Comparison of ENCODE assay signal across 8 cellular contexts in genomic region chr1:45302505-45303331, GRCh38. TPM values are rescaled to one million over a fixed set of nuclear protein-coding genes. Genes with fewer than 3 reads are reported as not detected.
DNase-seq lines count a peak whose midpoint lies in the region; ATAC-seq, FAIRE-seq and TF ChIP-seq lines count a peak whose summit lies in the region.
"Had no signal": no experiment of that assay in that cellular context is flagged by ENCODE, and none has a peak within 500 bp of the region (broad histone marks: within the 10 kb centered on the region; RNA-seq: fewer than 3 reads in every experiment).

No MANE protein-coding gene starts in this region.

- H3K4me3 ChIP-seq in HUES64 (ENCODE audit: low read length), result peak overlapping the region; percentile 75
- H3K4me3 ChIP-seq in keratinocyte (ENCODE audit: control insufficient read depth in 2 of 3, extremely low read depth in 1 of 3, insufficient read depth in 2 of 3, low read depth in 1 of 3, low read length in 3 of 3), result peak overlapping the region; percentile 59 to 75 (median 61)
- peak overlapping the region; percentile 63 to 71 (median 71) for H3K4me3 ChIP-seq in subcutaneous abdominal adipose tissue (ENCODE audit: low read depth in 1 of 5, low read length in 5 of 5)

- no peak for DNase-seq in activated naive CD8-positive, alpha-beta T cell treated with anti-CD3 and anti-CD28 coated beads, Interleukin-2, amount 10 ng/mL, durations not matched to agents 7 days and 5 days
- DNase-seq in keratinocyte (ENCODE audit: low read depth, low spot score) (no peak), GM13977 (ENCODE audit: low spot score) (no peak), midbrain (lab: John Stamatoyannopoulos, UW) (no peak)

- peaks cover 43% of the 10 kb centered on the region for H3K4me1 ChIP-seq in HUES64 (ENCODE audit: insufficient read depth, low read length)
- peaks cover 13% of the 10 kb centered on the region for H3K4me1 ChIP-seq in keratinocyte (ENCODE audit: control insufficient read depth, extremely low read depth, insufficient read depth, low read length)
- H3K4me1 ChIP-seq in subcutaneous abdominal adipose tissue (ENCODE audit: control insufficient read depth in 5 of 5, insufficient read depth in 5 of 5, low read length in 5 of 5), result peaks cover 0 to 18% (median 12%) of the 10 kb centered on the region in 5 donors

- POLR2A ChIA-PET in activated naive CD8-positive, alpha-beta T cell treated with anti-CD3 and anti-CD28 coated beads, Interleukin-2, amount 10 ng/mL, durations not matched to agents 7 days and 5 days (lab: Charles Lee), result interaction anchor here (0.6 to 5.5 kb wide), 25 partner anchors 18 to 581 kb away, joined by 3 to 84 read pairs (median 5); partner anchors contain the start of genes CCDC163, EIF2B3, HECTD3 and HPDL

- 69% methylated on average over 25 of the region's 25 CpGs for whole genome bisulfite sequencing in HUES64

- H2AFZ ChIP-seq in keratinocyte (ENCODE audit: control insufficient read depth, low read length), result peak overlapping the region; percentile 58

- H3K9me3 ChIP-seq in HUES64 (ENCODE audit: insufficient read depth, low read depth, low read length) (no peaks in the 10 kb centered on the region), keratinocyte (ENCODE audit: control insufficient read depth, low read depth, low read length) (no peaks in the 10 kb centered on the region), subcutaneous abdominal adipose tissue (ENCODE audit: control insufficient read depth in 5 of 5, low read length in 5 of 5) (no peaks in the 10 kb centered on the region)

- in situ Hi-C loops in GM13977 (cut with MboI; ENCODE audit: low pct_unique_long_range_greater_than_20kb, low sequenced_read_pairs, unreplicated experiment), result loop anchor here (5.0 to 25.0 kb wide), 3 partner anchors 62 to 465 kb away; partner anchors contain the start of gene PTCH2

- H3K4me1 Mint-ChIP-seq in activated naive CD8-positive, alpha-beta T cell treated with anti-CD3 and anti-CD28 coated beads, Interleukin-2, amount 10 ng/mL, durations not matched to agents 7 days and 5 days, result peaks cover 28% of the 10 kb centered on the region

- H3K4me2 ChIP-seq in keratinocyte (ENCODE audit: control insufficient read depth, extremely low read depth, insufficient read depth, low read depth, low read length), result peak overlapping the region; percentile 76

- H3K27me3 ChIP-seq in HUES64 (ENCODE audit: insufficient read depth, low read length) (no peaks in the 10 kb centered on the region), keratinocyte (ENCODE audit: control insufficient read depth, extremely low read depth, insufficient read depth, low read length) (no peaks in the 10 kb centered on the region), subcutaneous abdominal adipose tissue (ENCODE audit: control insufficient read depth in 5 of 5, insufficient read depth in 4 of 5, low read length in 5 of 5) (no peaks in the 10 kb centered on the region)

- no peak for TF ChIP-seq CTCF in keratinocyte (optimal IDR thresholded peaks at IDR 0.05 in 1 of 3, IDR thresholded peaks at IDR 0.05 in 1 of 3, conservative IDR thresholded peaks at IDR 0.05 in 1 of 3; ENCODE audit: extremely low read depth in 1 of 3, insufficient read depth in 2 of 3, low read length in 3 of 3)
- TF ChIP-seq CTCF in GM13977 (IDR thresholded peaks at IDR 0.05; ENCODE audit: extremely low read depth, insufficient read depth, missing control alignments), result no peak

- H3K9me3 Mint-ChIP-seq in activated naive CD8-positive, alpha-beta T cell treated with anti-CD3 and anti-CD28 coated beads, Interleukin-2, amount 10 ng/mL, durations not matched to agents 7 days and 5 days, result no peaks in the 10 kb centered on the region

- H3K27me3 Mint-ChIP-seq in activated naive CD8-positive, alpha-beta T cell treated with anti-CD3 and anti-CD28 coated beads, Interleukin-2, amount 10 ng/mL, durations not matched to agents 7 days and 5 days, result no peaks in the 10 kb centered on the region

- H4K20me1 ChIP-seq in keratinocyte (ENCODE audit: control insufficient read depth, extremely low read depth, insufficient read depth, low read length), result no peaks in the 10 kb centered on the region

- ATAC-seq in activated naive CD8-positive, alpha-beta T cell treated with anti-CD3 and anti-CD28 coated beads, Interleukin-2, amount 10 ng/mL, durations not matched to agents 7 days and 5 days (ENCODE audit: low read depth), result no peak
- no peak for ATAC-seq in GM18907 (IDR thresholded peaks at IDR 0.05; ENCODE audit: unreplicated experiment)

- FAIRE-seq in keratinocyte (lab: Jason Lieb, UNC), result no peak
- FAIRE-seq: colon had no signal

- H3K36me3 ChIP-seq in HUES64 (ENCODE audit: insufficient read depth, low read length), result no peaks in the 10 kb centered on the region
- no peaks in the 10 kb centered on the region for H3K36me3 ChIP-seq in keratinocyte (ENCODE audit: control insufficient read depth in 2 of 2, extremely low read depth in 1 of 2, insufficient read depth in 2 of 2, low read length in 2 of 2)
- H3K36me3 ChIP-seq in subcutaneous abdominal adipose tissue (ENCODE audit: control insufficient read depth in 5 of 5, insufficient read depth in 5 of 5, low read length in 5 of 5), result no peaks in the 10 kb centered on the region

- no peaks in the 10 kb centered on the region for H3K9me1 ChIP-seq in keratinocyte (ENCODE audit: control insufficient read depth, extremely low read depth, insufficient read depth, low read length)

- peak overlapping the region; percentile 79 for H3K27ac ChIP-seq in HUES64 (ENCODE audit: low read depth, low read length)
- peak overlapping the region; percentile 59 for H3K27ac ChIP-seq in keratinocyte (ENCODE audit: control insufficient read depth, insufficient read depth, low read length)
- peak overlapping the region; percentile 67 for H3K27ac ChIP-seq in subcutaneous abdominal adipose tissue (ENCODE audit: low read depth, low read length)

- H3K27ac Mint-ChIP-seq in activated naive CD8-positive, alpha-beta T cell treated with anti-CD3 and anti-CD28 coated beads, Interleukin-2, amount 10 ng/mL, durations not matched to agents 7 days and 5 days, result peak overlapping the region; percentile 96

- dilution Hi-C loops in keratinocyte (cut with MboI; ENCODE audit: extremely low pct_ligation_motif_present, low sequenced_read_pairs), result no loop called here

- peak overlapping the region; percentile 90 for H3K4me3 Mint-ChIP-seq in activated naive CD8-positive, alpha-beta T cell treated with anti-CD3 and anti-CD28 coated beads, Interleukin-2, amount 10 ng/mL, durations not matched to agents 7 days and 5 days

- H3K79me2 ChIP-seq in keratinocyte (ENCODE audit: control insufficient read depth, insufficient read depth, low read length), result no peaks in the 10 kb centered on the region

- H3K36me3 Mint-ChIP-seq in activated naive CD8-positive, alpha-beta T cell treated with anti-CD3 and anti-CD28 coated beads, Interleukin-2, amount 10 ng/mL, durations not matched to agents 7 days and 5 days, result no peaks in the 10 kb centered on the region

- peak overlapping the region; percentile 78 for H3K9ac ChIP-seq in HUES64 (ENCODE audit: low read depth, low read length)
- peak overlapping the region; percentile 76 for H3K9ac ChIP-seq in keratinocyte (ENCODE audit: control insufficient read depth, extremely low read depth, insufficient read depth, low read length)
- peak overlapping the region in 4 of 5 donors; percentile 59 to 81 (median 74) for H3K9ac ChIP-seq in subcutaneous abdominal adipose tissue (ENCODE audit: low read length in 5 of 5)

RNA-seq across cellular contexts. Expression of gene HPDL, which starts 24.0 kb away (rescaled TPM):
- polyA plus RNA-seq in HUES64 (2013, experiment 1 of 2), result 3.2 TPM
- 3.9 TPM for polyA plus RNA-seq in HUES64 (2013, experiment 2 of 2)
- 10 to 100 TPM in 1 of 2 experiments, 1 to 10 TPM in 1; 8.4 to 10.3 TPM for total RNA-seq in activated naive CD8-positive, alpha-beta T cell treated with anti-CD3 and anti-CD28 coated beads, Interleukin-2, amount 10 ng/mL, durations not matched to agents 7 days and 5 days
- 0.14 to 0.42 TPM (median 0.18 TPM) in 3 replicates for polyA plus RNA-seq in keratinocyte
- polyA plus RNA-seq in keratinocyte (2011; ENCODE audit: low read depth), result not detected
- 0.04 and 0.13 TPM in 2 replicates for polyA plus RNA-seq in keratinocyte (2011; cell fraction: cytosol; rRNA removed)
- 0.18 and 0.35 TPM in 2 replicates for polyA plus RNA-seq in keratinocyte (2011; cell fraction: nucleus; rRNA removed)
- polyA plus RNA-seq in keratinocyte (2012; ENCODE audit: low replicate concordance), result 0.34 and 0.54 TPM in 2 replicates
- polyA minus RNA-seq in keratinocyte, result 0.13 TPM in 1 of 3 replicates, not detected in the others
- 1.2 TPM for polyA minus RNA-seq in keratinocyte (2011; cell fraction: cytosol; rRNA and poly(A)+ RNA removed)
- 0.42 TPM in 1 of 2 replicates, not detected in the other for polyA minus RNA-seq in keratinocyte (2011; cell fraction: nucleus; rRNA and poly(A)+ RNA removed)

RNA-seq across cellular contexts. Expression of gene TOE1, which starts 37.3 kb away (rescaled TPM):
- polyA plus RNA-seq in HUES64 (2013, experiment 1 of 2), result 20.9 TPM
- polyA plus RNA-seq in HUES64 (2013, experiment 2 of 2), result 17.2 TPM
- 10 to 100 TPM; 20.4 to 22.2 TPM for total RNA-seq in activated naive CD8-positive, alpha-beta T cell treated with anti-CD3 and anti-CD28 coated beads, Interleukin-2, amount 10 ng/mL, durations not matched to agents 7 days and 5 days
- 10.8 to 17.9 TPM (median 12.1 TPM) in 3 replicates for polyA plus RNA-seq in keratinocyte
- 1.2 TPM for polyA plus RNA-seq in keratinocyte (2011; ENCODE audit: low read depth)
- 9.5 and 10.3 TPM in 2 replicates for polyA plus RNA-seq in keratinocyte (2011; cell fraction: cytosol; rRNA removed)
- polyA plus RNA-seq in keratinocyte (2011; cell fraction: nucleus; rRNA removed), result 16.1 and 18.8 TPM in 2 replicates
- polyA plus RNA-seq in keratinocyte (2012; ENCODE audit: low replicate concordance), result 4.2 and 9.4 TPM in 2 replicates
- 7.1 to 15.4 TPM (median 12.6 TPM) in 3 replicates for polyA minus RNA-seq in keratinocyte
- 20.5 TPM for polyA minus RNA-seq in keratinocyte (2011; cell fraction: cytosol; rRNA and poly(A)+ RNA removed)
- polyA minus RNA-seq in keratinocyte (2011; cell fraction: nucleus; rRNA and poly(A)+ RNA removed), result 9.7 and 14.0 TPM in 2 replicates

RNA-seq across cellular contexts. Expression of gene MUTYH, which starts 37.5 kb away (rescaled TPM):
- 29.5 TPM for polyA plus RNA-seq in HUES64 (2013, experiment 1 of 2)
- 34.4 TPM for polyA plus RNA-seq in HUES64 (2013, experiment 2 of 2)
- total RNA-seq in activated naive CD8-positive, alpha-beta T cell treated with anti-CD3 and anti-CD28 coated beads, Interleukin-2, amount 10 ng/mL, durations not matched to agents 7 days and 5 days, result 10 to 100 TPM; 59.9 to 68.8 TPM
- polyA plus RNA-seq in keratinocyte, result 8.6 to 10.8 TPM (median 10.0 TPM) in 3 replicates
- polyA plus RNA-seq in keratinocyte (2011; ENCODE audit: low read depth), result 4.4 TPM
- polyA plus RNA-seq in keratinocyte (2011; cell fraction: cytosol; rRNA removed), result 3.7 and 6.1 TPM in 2 replicates
- 27.3 and 32.8 TPM in 2 replicates for polyA plus RNA-seq in keratinocyte (2011; cell fraction: nucleus; rRNA removed)
- polyA plus RNA-seq in keratinocyte (2012; ENCODE audit: low replicate concordance), result 7.5 and 9.9 TPM in 2 replicates
- polyA minus RNA-seq in keratinocyte, result 7.8 to 9.6 TPM (median 9.6 TPM) in 3 replicates
- polyA minus RNA-seq in keratinocyte (2011; cell fraction: cytosol; rRNA and poly(A)+ RNA removed), result 3.8 TPM
- 5.0 and 5.7 TPM in 2 replicates for polyA minus RNA-seq in keratinocyte (2011; cell fraction: nucleus; rRNA and poly(A)+ RNA removed)
